In the genomic region with DNA sequence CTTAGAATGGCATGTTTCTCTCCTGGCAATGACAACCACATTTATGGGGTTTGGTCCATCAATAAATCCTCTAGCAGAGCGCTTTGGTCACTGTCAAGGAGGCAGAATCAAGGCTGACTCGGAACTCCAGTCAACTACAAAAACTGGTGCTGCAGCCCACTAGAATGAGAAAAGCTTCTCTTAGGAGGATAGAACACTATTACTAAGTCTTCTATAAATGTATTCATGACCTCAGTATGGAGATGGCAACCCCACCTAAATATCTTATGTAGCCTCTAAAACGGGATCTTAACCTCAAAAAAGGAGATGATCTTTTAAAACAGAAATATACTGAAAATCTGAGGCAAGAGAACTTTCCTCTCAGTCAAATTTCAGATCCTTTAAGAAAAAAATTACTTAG, we compare ENCODE assay signal across 35 cellular contexts.
DNase-seq lines count a peak whose midpoint lies in the region; ATAC-seq and TF ChIP-seq lines count a peak whose summit lies in the region.
"Had no signal": no experiment of that assay in that cellular context is flagged by ENCODE, and none has a peak within 500 bp of the region (broad histone marks: within the 10 kb centered on the region; RNA-seq: fewer than 3 reads in every experiment).

No MANE protein-coding gene starts in this region.

- no peaks in the 10 kb centered on the region for H3K9me3 ChIP-seq in psoas muscle
- H3K9me3 ChIP-seq in gastrocnemius medialis = no peaks in the 10 kb centered on the region
- H3K9me3 ChIP-seq in neuronal stem cell (replicated peaks in 1 of 2; ENCODE audit: control insufficient read depth in 2 of 2, insufficient read depth in 1 of 2, low read depth in 1 of 2, low read length in 2 of 2) = no peaks in the 10 kb centered on the region
- H3K9me3 ChIP-seq: A549, BE2C, Caco-2 had no signal

- intact Hi-C loops in psoas muscle (cut with DNase I) = no loop called here
- intact Hi-C loops in gastrocnemius medialis (cut with DNase I; ENCODE audit: low total_unique reads) = no loop called here

- in situ Hi-C loops in gastrocnemius medialis (cut with MboI; ENCODE audit: low sequenced_read_pairs in 4 of 4) = no loop called here

- H3K9me3 Mint-ChIP-seq in stimulated activated naive CD8-positive, alpha-beta T cell treated with anti-CD3 and anti-CD28 coated beads, Interleukin-15, amount 100 ng/mL, for 72 hours = peaks cover 0 to 6% of the 10 kb centered on the region in 2 donors
- H3K9me3 Mint-ChIP-seq: CD4-positive, alpha-beta memory T cell; CD4-positive, alpha-beta T cell; CD4-positive, CD25-positive, alpha-beta regulatory T cell; CD8-positive, alpha-beta memory T cell; CD8-positive, alpha-beta T cell had no signal

- H2BK15ac ChIP-seq in neuronal stem cell (ENCODE audit: low read length) = no peak overlapping the region

- ATAC-seq in psoas muscle (peak in 3 of 4 donors; percentile 53 to 72 (median 60)), gastrocnemius medialis (no peak)
- ATAC-seq in stimulated activated naive CD8-positive, alpha-beta T cell treated with anti-CD3 and anti-CD28 coated beads, Interleukin-15, amount 100 ng/mL, for 72 hours = no peak
- ATAC-seq: A549; CD8-positive, alpha-beta T cell had no signal

- WGBS in psoas muscle, 3 donors = 66 to 87% (median 69%) methylated on average over 3 of the region's 3 CpGs
- WGBS in neuronal stem cell (ENCODE audit: extremely low coverage in 2 of 2, insufficient read length in 2 of 2, insufficient replicate concordance in 1 of 2), 2 donors = no CpG with 5 or more reads among the region's 3 CpGs

- H3K27ac ChIP-seq in psoas muscle (peak overlapping the region; percentile 42), gastrocnemius medialis (peak overlapping the region; percentile 29 to 48 (median 38)), neuronal stem cell (replicated peaks; ENCODE audit: low read length) (no peak overlapping the region)
- H3K27ac ChIP-seq: 22Rv1; A549; BLaER1; BLaER1 treated with 17β-estradiol and CSF1 and Interleukin-3, amounts not matched to agents 10 nM and 100 nM; C4-2B had no signal

- H3K27me3 ChIP-seq in psoas muscle (ENCODE audit: insufficient read depth in 3 of 3, low read length in 2 of 3) (no peaks in the 10 kb centered on the region), gastrocnemius medialis (no peaks in the 10 kb centered on the region), neuronal stem cell (ENCODE audit: control insufficient read depth in 3 of 3, insufficient read depth in 3 of 3, low read depth in 1 of 3, low read length in 3 of 3) (no peaks in the 10 kb centered on the region)
- H3K27me3 ChIP-seq: BE2C; BLaER1; BLaER1 treated with 17β-estradiol and CSF1 and Interleukin-3, amounts not matched to agents 10 nM and 100 nM had no signal

- DNase-seq in NCI-H446 treated with DMSO at 0.1 percent for 48 hours (lab: John Stamatoyannopoulos, UW) (peak; percentile 57), NCI-H446 (lab: John Stamatoyannopoulos, UW) (no peak), myocyte (ENCODE audit: low read depth) (peak; percentile 7), psoas muscle (no peak), gastrocnemius medialis (no peak), NCI-H1048 (lab: John Stamatoyannopoulos, UW) (no peak), neuronal stem cell (ENCODE audit: low spot score) (no peak)
- no peak for DNase-seq in stimulated activated naive CD8-positive, alpha-beta T cell treated with anti-CD3 and anti-CD28 coated beads, Interleukin-15, amount 100 ng/mL, for 72 hours
- DNase-seq: 8988T; ACHN; AML-193; BE2C; C1 segment of cervical spinal cord; Caco-2; Calu3; CD4-positive, alpha-beta memory T cell; CD4-positive, alpha-beta T cell; CD4-positive, CD25-positive, alpha-beta regulatory T cell; CD8-positive, alpha-beta memory T cell; CD8-positive, alpha-beta T cell; COR-L47; DMS 273 treated with DMSO at 0.1 percent for 48 hours; DMS153; DMS53; DMS79; DMS79 treated with DMSO at 0.1 percent for 48 hours; DND-41; EL had no signal

- H3K4me2 ChIP-seq in neuronal stem cell (ENCODE audit: insufficient read depth, low read length, poor library complexity, severe bottlenecking) = no peak overlapping the region
- H3K4me2 ChIP-seq: A549; BLaER1; BLaER1 treated with 17β-estradiol and CSF1 and Interleukin-3, amounts not matched to agents 10 nM and 100 nM had no signal

- H3K9ac ChIP-seq in neuronal stem cell (ENCODE audit: low read depth, low read length, poor library complexity) = no peak overlapping the region
- H3K9ac ChIP-seq: BLaER1; BLaER1 treated with 17β-estradiol and CSF1 and Interleukin-3, amounts not matched to agents 10 nM and 100 nM had no signal

- no peak overlapping the region for H3K27ac Mint-ChIP-seq in stimulated activated naive CD8-positive, alpha-beta T cell treated with anti-CD3 and anti-CD28 coated beads, Interleukin-15, amount 100 ng/mL, for 72 hours
- H3K27ac Mint-ChIP-seq: B cell; CD14-positive monocyte; CD4-positive, alpha-beta T cell; CD4-positive, CD25-positive, alpha-beta regulatory T cell had no signal

- no peak overlapping the region for H4K8ac ChIP-seq in neuronal stem cell (ENCODE audit: low read depth, low read length)

- H3K14ac ChIP-seq in neuronal stem cell (ENCODE audit: low read length) = no peak overlapping the region

- peaks cover 6% of the 10 kb centered on the region for H3K4me1 Mint-ChIP-seq in stimulated activated naive CD8-positive, alpha-beta T cell treated with anti-CD3 and anti-CD28 coated beads, Interleukin-15, amount 100 ng/mL, for 72 hours
- H3K4me1 Mint-ChIP-seq: B cell had no signal

- H3K18ac ChIP-seq in neuronal stem cell (ENCODE audit: low read length) = no peak overlapping the region

- H2BK5ac ChIP-seq in neuronal stem cell (ENCODE audit: low read length) = no peak overlapping the region

- H3K36me3 ChIP-seq in psoas muscle (ENCODE audit: insufficient read depth in 1 of 2, low read depth in 1 of 2) = peaks cover 9 to 22% of the 10 kb centered on the region in 2 donors
- peaks cover 0 to 15% of the 10 kb centered on the region in 2 donors for H3K36me3 ChIP-seq in gastrocnemius medialis
- peaks cover 2 to 12% of the 10 kb centered on the region in 2 donors for H3K36me3 ChIP-seq in neuronal stem cell (replicated peaks in 1 of 2; ENCODE audit: control insufficient read depth in 2 of 2, insufficient read depth in 2 of 2, low read length in 2 of 2)
- H3K36me3 ChIP-seq: BE2C had no signal

- H3K27me3 Mint-ChIP-seq in stimulated activated naive CD8-positive, alpha-beta T cell treated with anti-CD3 and anti-CD28 coated beads, Interleukin-15, amount 100 ng/mL, for 72 hours = no peaks in the 10 kb centered on the region
- H3K27me3 Mint-ChIP-seq: B cell; CD4-positive, alpha-beta memory T cell; CD4-positive, alpha-beta T cell; CD4-positive, CD25-positive, alpha-beta regulatory T cell; CD8-positive, alpha-beta memory T cell had no signal

- no peak overlapping the region for H3K4ac ChIP-seq in neuronal stem cell (ENCODE audit: low read length)

- no peak overlapping the region for H4K91ac ChIP-seq in neuronal stem cell (ENCODE audit: low read depth, low read length, poor library complexity)

- no peak for TF ChIP-seq POLR2A in gastrocnemius medialis (IDR thresholded peaks at IDR 0.05)

- H3K79me1 ChIP-seq in neuronal stem cell (ENCODE audit: low read depth, low read length) = no peaks in the 10 kb centered on the region

- H2BK12ac ChIP-seq in neuronal stem cell (ENCODE audit: low read length) = no peak overlapping the region

- H2BK120ac ChIP-seq in neuronal stem cell (ENCODE audit: low read depth, low read length) = no peak overlapping the region

- TF ChIP-seq CTCF in psoas muscle (IDR thresholded peaks at IDR 0.05) = no peak
- TF ChIP-seq CTCF in gastrocnemius medialis (IDR thresholded peaks at IDR 0.05 in 4 of 5, conservative IDR thresholded peaks at IDR 0.05 in 1 of 5) = no peak

- no peak overlapping the region for H3K23ac ChIP-seq in neuronal stem cell (ENCODE audit: low read depth, low read length, poor library complexity)

- H2AFZ ChIP-seq in neuronal stem cell (ENCODE audit: low read length) = no peak overlapping the region

- no peak overlapping the region for H2AK5ac ChIP-seq in neuronal stem cell (ENCODE audit: low read depth, low read length)

- no peak overlapping the region for H3K4me3 ChIP-seq in psoas muscle
- no peak overlapping the region for H3K4me3 ChIP-seq in gastrocnemius medialis
- H3K4me3 ChIP-seq in neuronal stem cell (ENCODE audit: low read length in 2 of 2) = no peak overlapping the region
- H3K4me3 ChIP-seq: A549; BLaER1; BLaER1 treated with 17β-estradiol and CSF1 and Interleukin-3, amounts not matched to agents 10 nM and 100 nM had no signal

- no peak overlapping the region for H3K4me3 Mint-ChIP-seq in stimulated activated naive CD8-positive, alpha-beta T cell treated with anti-CD3 and anti-CD28 coated beads, Interleukin-15, amount 100 ng/mL, for 72 hours
- H3K4me3 Mint-ChIP-seq: B cell; CD14-positive monocyte; CD4-positive, alpha-beta memory T cell; CD4-positive, alpha-beta T cell; CD4-positive, CD25-positive, alpha-beta regulatory T cell; CD8-positive, alpha-beta memory T cell; CD8-positive, alpha-beta T cell had no signal

- H3K4me1 ChIP-seq in psoas muscle (peaks cover 15% of the 10 kb centered on the region), gastrocnemius medialis (peaks cover 14 to 17% of the 10 kb centered on the region in 2 donors), neuronal stem cell (ENCODE audit: control insufficient read depth in 2 of 2, insufficient read depth in 1 of 2, low read depth in 1 of 2, low read length in 2 of 2) (peaks cover 0 to 5% of the 10 kb centered on the region in 2 donors)
- H3K4me1 ChIP-seq: A549, BLaER1, Caco-2 had no signal

Comparison
In these comparisons a context has a peak if more than half of its experiments do, and no peak if none do; other contexts are left out.
1. DNase-seq: peak in NCI-H446 treated with DMSO at 0.1 percent for 48 hours (single experiment) and myocyte (single experiment); none in NCI-H446 (0 of 2), psoas muscle (0 of 2), gastrocnemius medialis (0 of 2), NCI-H1048 (single experiment), neuronal stem cell (single experiment) and stimulated activated naive CD8-positive, alpha-beta T cell treated with anti-CD3 and anti-CD28 coated beads, Interleukin-15, amount 100 ng/mL, for 72 hours (0 of 2).
2. ATAC-seq: peak in psoas muscle (3 of 4); none in gastrocnemius medialis (0 of 2) and stimulated activated naive CD8-positive, alpha-beta T cell treated with anti-CD3 and anti-CD28 coated beads, Interleukin-15, amount 100 ng/mL, for 72 hours (single experiment).